ENCODE assay signal across 16 cellular contexts in the genomic region with DNA sequence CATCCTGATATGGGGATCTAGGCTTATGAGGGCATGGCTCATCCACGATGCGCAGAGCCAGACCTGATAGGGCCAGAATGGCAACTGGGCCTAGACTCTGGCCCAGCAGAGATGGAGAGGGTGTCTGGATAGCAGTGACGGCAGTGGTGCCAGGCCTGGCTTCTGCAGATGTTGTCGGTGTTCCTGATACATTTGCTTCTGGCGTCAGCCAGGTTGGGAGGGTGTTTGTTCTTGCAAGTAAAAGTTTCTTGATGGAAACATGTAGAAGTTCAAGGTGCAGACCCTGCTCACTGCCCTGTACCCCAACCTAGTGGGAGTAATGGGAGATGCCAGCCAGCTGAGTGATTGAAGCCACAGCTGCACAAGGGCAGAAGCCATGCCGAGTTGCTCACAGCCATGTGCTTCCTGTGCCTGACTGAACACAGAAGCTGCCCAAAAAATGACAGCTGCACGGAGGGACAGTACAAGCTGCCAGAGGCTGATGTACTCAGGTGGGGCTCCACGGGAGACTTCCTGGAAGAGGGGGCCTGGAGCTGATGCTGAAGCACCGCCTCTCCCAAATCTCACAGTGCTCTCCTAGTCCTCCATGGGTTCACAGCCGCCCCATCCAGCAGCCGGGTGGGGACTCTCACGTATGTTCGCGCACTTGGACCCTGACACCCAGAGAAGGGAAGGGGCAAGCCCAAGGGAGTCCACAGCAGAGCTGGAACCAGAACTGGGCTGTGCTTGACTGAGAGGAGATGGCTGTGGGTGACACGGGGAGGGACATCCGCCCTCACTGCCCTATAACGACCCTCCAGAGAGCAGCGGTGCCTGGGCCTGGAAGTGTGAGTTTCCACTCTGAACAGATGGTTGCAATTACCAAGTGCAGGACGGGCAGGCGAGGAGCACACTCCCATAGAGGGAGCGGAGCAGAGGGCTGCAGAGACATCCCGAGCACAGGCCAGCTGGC.
DNase-seq lines count a peak whose midpoint lies in the region; ATAC-seq and TF ChIP-seq lines count a peak whose summit lies in the region.
"Had no signal": no experiment of that assay in that cellular context is flagged by ENCODE, and none has a peak within 500 bp of the region (broad histone marks: within the 10 kb centered on the region; RNA-seq: fewer than 3 reads in every experiment).

No MANE protein-coding gene starts in this region.

- no peak for TF ChIP-seq CTCF in fibroblast of the aortic adventitia (IDR thresholded peaks at IDR 0.05; ENCODE audit: insufficient read depth, low read length)
- no peak for TF ChIP-seq CTCF in neural crest cell (conservative IDR thresholded peaks at IDR 0.05)
- TF ChIP-seq CTCF in omental fat pad (IDR thresholded peaks at IDR 0.05): no peak

- DNase-seq in DMS 273 (lab: John Stamatoyannopoulos, UW; ENCODE audit: unreplicated experiment) (peak; percentile 96), NCI-H2171 (lab: John Stamatoyannopoulos, UW) (peak; percentile 75), fibroblast of the aortic adventitia (ENCODE audit: low read depth) (peak; percentile 75), neural crest cell (ENCODE audit: low read depth, low spot score) (no peak), hepatic stellate cell (ENCODE audit: low spot score) (no peak), hypothalamus (lab: John Stamatoyannopoulos, UW) (no peak), omental fat pad (ENCODE audit: low spot score) (no peak), NCI-H774 (lab: John Stamatoyannopoulos, UW) (no peak)
- DNase-seq: activated CD4-positive, alpha-beta T cell treated with anti-CD3 and anti-CD28 coated beads, Interleukin-2, amount 10 ng/mL, durations not matched to agents 24 days and 14 days; CD4-positive, alpha-beta T cell; NCI-H1436 treated with DMSO at 0.1 percent for 48 hours; stimulated activated CD4-positive, alpha-beta T cell treated with anti-CD3 and anti-CD28 coated beads, Interleukin-4, amount 100 ng/mL, for 1 hour; stomach; T-cell had no signal

- ATAC-seq in omental fat pad (ENCODE audit: low FRiP score): no peak
- ATAC-seq: T-cell had no signal

- no peaks in the 10 kb centered on the region for H3K27me3 Mint-ChIP-seq in neural crest cell (ENCODE audit: low read depth)
- H3K27me3 Mint-ChIP-seq: activated CD4-positive, alpha-beta T cell treated with anti-CD3 and anti-CD28 coated beads, Interleukin-2, amount 10 ng/mL, durations not matched to agents 24 days and 14 days; CD4-positive, alpha-beta T cell; T-cell had no signal

- peak overlapping the region; percentile 16 for H3K27ac Mint-ChIP-seq in neural crest cell (ENCODE audit: unreplicated experiment)
- H3K27ac Mint-ChIP-seq: activated CD4-positive, alpha-beta T cell treated with anti-CD3 and anti-CD28 coated beads, Interleukin-2, amount 10 ng/mL, durations not matched to agents 24 days and 14 days; CD4-positive, alpha-beta T cell; T-cell had no signal

- no peak overlapping the region for H3K4me3 Mint-ChIP-seq in neural crest cell
- H3K4me3 Mint-ChIP-seq: activated CD4-positive, alpha-beta T cell treated with anti-CD3 and anti-CD28 coated beads, Interleukin-2, amount 10 ng/mL, durations not matched to agents 24 days and 14 days; CD4-positive, alpha-beta T cell; T-cell had no signal

- H3K36me3 Mint-ChIP-seq in neural crest cell (ENCODE audit: low read depth): no peaks in the 10 kb centered on the region
- H3K36me3 Mint-ChIP-seq: T-cell had no signal

- no peaks in the 10 kb centered on the region for H3K4me1 Mint-ChIP-seq in neural crest cell
- H3K4me1 Mint-ChIP-seq: activated CD4-positive, alpha-beta T cell treated with anti-CD3 and anti-CD28 coated beads, Interleukin-2, amount 10 ng/mL, durations not matched to agents 24 days and 14 days had no signal

- H3K9me3 Mint-ChIP-seq in neural crest cell: no peaks in the 10 kb centered on the region
- H3K9me3 Mint-ChIP-seq: CD4-positive, alpha-beta T cell; T-cell had no signal

- H3K4me3 ChIP-seq in fibroblast of the aortic adventitia (ENCODE audit: low read depth, low read length): no peak overlapping the region
- H3K4me3 ChIP-seq: HAP-1, ovary, stomach had no signal

Comparison
In these comparisons a context has a peak if more than half of its experiments do, and no peak if none do; other contexts are left out.
1. DNase-seq: peak in DMS 273 (single experiment), NCI-H2171 (single experiment) and fibroblast of the aortic adventitia (single experiment); none in neural crest cell (single experiment), hepatic stellate cell (single experiment), hypothalamus (0 of 51), omental fat pad (single experiment) and NCI-H774 (single experiment).